Comparison of ENCODE assay signal across 8 cellular contexts in the genomic region with DNA sequence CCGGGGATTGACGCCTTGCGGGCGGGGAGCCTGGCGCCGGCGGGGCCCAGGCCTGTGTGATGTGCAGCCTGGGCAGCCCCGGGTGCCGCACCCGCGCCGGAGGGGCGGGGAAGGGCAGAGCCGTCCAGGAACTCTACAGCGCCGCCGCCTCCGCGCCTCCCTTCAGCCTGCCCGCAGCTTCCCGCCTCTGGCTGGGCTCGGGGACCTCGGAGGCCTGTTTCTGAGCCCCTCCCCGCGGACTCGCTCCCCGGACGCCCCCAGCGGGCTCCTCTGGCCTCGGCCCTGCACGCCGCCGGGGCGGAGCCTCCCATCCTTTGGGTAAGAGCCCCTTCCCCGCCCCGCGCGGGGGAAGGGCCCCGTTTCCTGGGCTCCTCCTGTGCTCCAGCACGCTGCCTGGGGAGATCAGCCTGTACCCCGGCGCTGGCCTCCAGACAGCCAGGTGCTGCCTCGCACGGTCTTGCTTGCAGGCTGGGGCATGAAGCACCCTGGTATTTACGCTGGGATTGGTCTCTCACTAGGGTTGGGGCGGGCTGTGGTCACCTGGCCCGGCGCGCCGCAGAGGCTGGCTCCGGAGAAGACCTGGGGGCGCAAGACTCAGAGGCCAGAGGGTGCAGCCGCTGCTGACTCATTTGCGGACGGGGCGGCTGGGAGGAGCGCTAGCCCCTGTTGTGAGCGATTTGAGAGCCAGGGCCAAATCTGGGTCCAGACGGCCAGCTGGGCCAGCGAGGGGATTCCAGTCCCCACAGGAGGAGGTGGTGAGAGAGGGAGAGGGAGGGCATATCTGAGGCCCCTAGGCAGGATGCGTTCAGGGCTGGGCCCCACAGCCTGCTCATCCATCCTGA. TPM values are rescaled to one million over a fixed set of nuclear protein-coding genes. Genes with fewer than 3 reads are reported as not detected.
A peak's percentile ranks its signal among the peaks of the same experiment; 100 is the strongest.
DNase-seq lines count a peak whose midpoint lies in the region; ATAC-seq and TF ChIP-seq lines count a peak whose summit lies in the region.

No MANE protein-coding gene starts in this region.

- peaks cover 3 to 36% (median 11%) of the 10 kb centered on the region in 3 donors for H3K4me1 ChIP-seq in gastroesophageal sphincter
- peaks cover 0 to 27% (median 17%) of the 10 kb centered on the region in 4 donors for H3K4me1 ChIP-seq in tibial artery

- TF ChIP-seq CTCF in CD4-positive, alpha-beta T cell (IDR thresholded peaks at IDR 0.05): no peak
- TF ChIP-seq CTCF in gastroesophageal sphincter (IDR thresholded peaks at IDR 0.05) (peak in 3 of 4 experiments; percentile 18 to 47 (median 24)), tibial artery (IDR thresholded peaks at IDR 0.05) (peak; percentile 7 to 16)

- H3K4me1 Mint-ChIP-seq in CD4-positive, alpha-beta T cell (ENCODE audit: low read depth): peaks cover 13% of the 10 kb centered on the region

- no peaks in the 10 kb centered on the region for H3K36me3 ChIP-seq in gastroesophageal sphincter
- no peaks in the 10 kb centered on the region for H3K36me3 ChIP-seq in tibial artery

- no peak for TF ChIP-seq EP300 in gastroesophageal sphincter (IDR thresholded peaks at IDR 0.05)

- peak overlapping the region; percentile 81 for H3K4me3 Mint-ChIP-seq in CD4-positive, alpha-beta T cell

- peak; percentile 87 for ATAC-seq in CD4-positive, alpha-beta T cell (ENCODE audit: poor library complexity)
- ATAC-seq in GM19468 (IDR thresholded peaks at IDR 0.05; ENCODE audit: extremely low read depth, unreplicated experiment) (peak; percentile 63), gastroesophageal sphincter (peak; percentile 90)

- CTCF ChIA-PET in CD4-positive, alpha-beta T cell (lab: Charles Lee): interaction anchor here (0.5 kb wide), 1 partner anchor 11 kb away, joined by 3 read pairs; no protein-coding TSS in a partner anchor

- WGBS in gastroesophageal sphincter (ENCODE audit: low coverage in 1 of 2), 2 donors: 0% methylated on average over 6 of the region's 61 CpGs; no CpG with 5 or more reads in 1 of the 2 donors

- H3K27ac ChIP-seq in CD4-positive, alpha-beta T cell (ENCODE audit: low read depth, low read length): no peak overlapping the region
- H3K27ac ChIP-seq in gastroesophageal sphincter: peak overlapping the region; percentile 19 to 90 (median 84)
- H3K27ac ChIP-seq in tibial artery: peak overlapping the region; percentile 77 to 87

- H3K4me3 ChIP-seq in gastroesophageal sphincter (peak overlapping the region; percentile 25 to 62), tibial artery (peak overlapping the region; percentile 56 to 61)

- POLR2A ChIA-PET in CD4-positive, alpha-beta T cell (lab: Charles Lee): no interaction called here

- H3K9me3 Mint-ChIP-seq in CD4-positive, alpha-beta T cell: no peaks in the 10 kb centered on the region

- H3K27ac Mint-ChIP-seq in CD4-positive, alpha-beta T cell: peak overlapping the region; percentile 19

- peak; percentile 9 to 59 (median 34) for DNase-seq in CD4-positive, alpha-beta T cell
- DNase-seq in HuH-7.5 (ENCODE audit: low spot score) (peak; percentile 77), SHP77 treated with DMSO at 0.1 percent for 48 hours (lab: John Stamatoyannopoulos, UW) (peak; percentile 40), nucleus accumbens (lab: John Stamatoyannopoulos, UW) (peak in 35 of 56 donors; percentile 13 to 70 (median 27)), tibial artery (peak in 1 of 2 donors; percentile 85)
- peak; percentile 52 for DNase-seq in activated naive CD4-positive, alpha-beta T cell treated with Interleukin-2 at 50 U/mL for 16 hours

- no peaks in the 10 kb centered on the region for H3K9me3 ChIP-seq in CD4-positive, alpha-beta T cell (ENCODE audit: control insufficient read depth, low read length)
- H3K9me3 ChIP-seq in gastroesophageal sphincter (no peaks in the 10 kb centered on the region), tibial artery (no peaks in the 10 kb centered on the region)

- intact Hi-C loops in CD4-positive, alpha-beta T cell (cut with DNase I, micrococcal nuclease): no loop called here
- intact Hi-C loops in tibial artery (cut with DNase I; ENCODE audit: low total_unique reads): loop anchor here (5.0 to 10.0 kb wide), 2 partner anchors 102 to 130 kb away; partner anchors contain the start of gene MROH7

- H3K27me3 ChIP-seq in CD4-positive, alpha-beta T cell (ENCODE audit: control insufficient read depth, insufficient read depth, low read length): no peaks in the 10 kb centered on the region
- H3K27me3 ChIP-seq in gastroesophageal sphincter (no peaks in the 10 kb centered on the region), tibial artery (no peaks in the 10 kb centered on the region)

- H3K36me3 Mint-ChIP-seq in CD4-positive, alpha-beta T cell (ENCODE audit: low read depth): no peaks in the 10 kb centered on the region

- H3K27me3 Mint-ChIP-seq in CD4-positive, alpha-beta T cell: no peaks in the 10 kb centered on the region

- TF ChIP-seq POLR2A in gastroesophageal sphincter (IDR thresholded peaks at IDR 0.05): peak in 1 of 2 donors; percentile 11

RNA-seq across cellular contexts. Expression of gene ACOT11, which starts 5.7 kb away (rescaled TPM):
- under 1 TPM; 0.50 to 0.91 TPM for total RNA-seq in CD4-positive, alpha-beta T cell
- 10 to 100 TPM in 3 of 4 donors, 1 to 10 TPM in 1; 4.4 to 40.5 (median 10.9) TPM for total RNA-seq in gastroesophageal sphincter
